ENCODE assay signal across 1 cellular context in the genomic region with DNA sequence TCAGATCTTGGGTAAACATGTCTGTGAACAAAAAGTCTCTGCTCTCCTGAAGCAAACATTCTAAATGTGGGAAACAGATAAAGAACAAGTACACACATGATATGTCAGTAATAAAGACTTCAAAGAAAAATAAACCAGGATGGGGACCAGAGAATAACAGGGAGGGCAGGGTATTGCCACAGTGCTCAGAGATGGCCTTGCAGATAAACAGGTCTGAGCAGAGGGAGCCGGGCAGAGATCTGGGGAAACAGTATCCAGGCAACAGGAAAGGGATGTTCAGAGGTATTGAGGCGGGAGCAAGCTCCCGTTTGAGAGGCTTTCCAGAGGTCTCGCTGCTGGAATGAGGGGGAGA.
TF ChIP-seq lines count a peak whose summit lies in the region.

No MANE protein-coding gene starts in this region.

TF ChIP-seq in GM23338, 12 proteins besides CTCF, POLR2A, EP300 and RAD21 (continued from another document):
- no peak for TF ChIP-seq ZNF462 (CRISPR knock-in tag; IDR thresholded peaks at IDR 0.05)
- TF ChIP-seq NANOG (IDR thresholded peaks at IDR 0.05; ENCODE audit: borderline replicate concordance): no peak
TF ChIP-seq in GM23338: peak in this region for 0.
